11 cellular contexts compared by ENCODE assay signal in the genomic region with DNA sequence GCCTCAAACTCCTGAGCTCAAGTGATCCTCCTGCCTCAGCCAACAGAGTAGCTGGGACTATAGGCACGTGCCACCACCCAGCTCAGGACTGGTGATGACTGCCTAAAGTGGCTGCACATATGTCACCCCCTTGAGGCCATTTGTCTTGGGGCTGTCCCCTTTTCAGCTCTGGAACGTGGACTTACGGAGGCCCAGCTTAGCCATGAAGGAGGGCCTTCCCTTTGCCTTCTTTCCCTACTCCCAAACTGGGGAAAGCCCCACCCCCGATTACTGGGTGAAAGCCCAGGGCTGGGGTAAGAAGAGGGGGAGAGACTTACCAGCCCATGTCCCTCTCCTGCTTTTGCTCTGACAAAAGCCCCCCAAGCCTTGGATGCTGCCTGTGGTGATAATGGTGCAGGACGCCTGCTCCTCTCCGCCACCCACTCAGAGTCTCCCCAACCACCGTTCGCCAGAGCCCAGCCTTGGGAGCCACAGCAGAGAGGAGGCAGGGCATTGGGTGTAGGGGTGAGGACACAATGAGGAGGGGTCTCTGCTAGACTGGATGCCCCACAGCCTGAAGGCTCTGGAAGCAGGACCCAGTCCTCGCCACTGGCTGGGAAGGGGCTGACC. TPM values are rescaled to one million over a fixed set of nuclear protein-coding genes. Genes with fewer than 3 reads are reported as not detected.
DNase-seq lines count a peak whose midpoint lies in the region; ATAC-seq and TF ChIP-seq lines count a peak whose summit lies in the region.
"Had no signal": no experiment of that assay in that cellular context is flagged by ENCODE, and none has a peak within 500 bp of the region (broad histone marks: within the 10 kb centered on the region; RNA-seq: fewer than 3 reads in every experiment).

No MANE protein-coding gene starts in this region.

- peak; percentile 43 for DNase-seq in activated T-cell treated with anti-CD3 and anti-CD28 coated beads, Interleukin-2, amount 50 U/mL, for 1 hour
- DNase-seq in activated T-cell treated with anti-CD3 and anti-CD28 coated beads for 4 hours (no peak), SK-N-SH (peak; percentile 40), stomach (no peak), epidermal melanocyte (ENCODE audit: insufficient read length, low spot score) (no peak), HT-29 (ENCODE audit: low spot score) (no peak)

- CTCF ChIA-PET in SK-N-SH (lab: Yijun Ruan, JAX) = interaction anchor here (1.0 to 7.0 kb wide), 8 partner anchors 9 to 155 kb away, joined by 4 to 49 read pairs (median 12); partner anchors contain the start of genes ADRA2B, ASTL and CIAO1

- H3K4me2 ChIP-seq in SK-N-SH = peak overlapping the region; percentile 69; the same call in 1 of the 2 replicates

- H3K4me3 ChIP-seq in SK-N-SH (ENCODE audit: low read depth in 2 of 2, low read length in 1 of 2) (no peak overlapping the region), gastroesophageal sphincter (no peak overlapping the region), stomach (no peak overlapping the region)

- peak overlapping the region; percentile 39; the same call in 1 of the 2 replicates for H3K9ac ChIP-seq in SK-N-SH

- H3K9me3 ChIP-seq in SK-N-SH (no peaks in the 10 kb centered on the region), gastroesophageal sphincter (no peaks in the 10 kb centered on the region), stomach (no peaks in the 10 kb centered on the region)
- H3K9me3 ChIP-seq: heart right ventricle had no signal

- H3K9me2 ChIP-seq in SK-N-SH = no peaks in the 10 kb centered on the region

- H2AFZ ChIP-seq in SK-N-SH (ENCODE audit: low read depth) = peak overlapping the region; percentile 48; the same call in 1 of the 2 replicates

- intact Hi-C loops in stomach (cut with DNase I; ENCODE audit: low total_unique reads) = no loop called here

- POLR2A ChIA-PET in SK-N-SH (lab: Yijun Ruan, JAX) = interaction anchor here (0.7 kb wide), 1 partner anchor 138 kb away, joined by 3 read pairs; no protein-coding TSS in a partner anchor

- no peaks in the 10 kb centered on the region for H3K36me3 ChIP-seq in SK-N-SH (replicated peaks in 1 of 2; ENCODE audit: control insufficient read depth in 1 of 2, insufficient read depth in 2 of 2, low read length in 1 of 2)
- H3K36me3 ChIP-seq in gastroesophageal sphincter = no peaks in the 10 kb centered on the region
- no peaks in the 10 kb centered on the region for H3K36me3 ChIP-seq in stomach

- H4K20me1 ChIP-seq in SK-N-SH (ENCODE audit: insufficient read depth) = no peaks in the 10 kb centered on the region

- WGBS in SK-N-SH (ENCODE audit: low lambda C conversion rate) = 74% methylated on average over 9 of the region's 9 CpGs
- 80% methylated on average over 2 of the region's 9 CpGs; no CpG with 5 or more reads in 1 of the 2 donors for WGBS in gastroesophageal sphincter (ENCODE audit: low coverage in 1 of 2), 2 donors
- WGBS in stomach, 5 donors = 77 to 87% (median 82%) methylated on average over 9 of the region's 9 CpGs

- no peak for TF ChIP-seq EP300 in SK-N-SH (IDR thresholded peaks at IDR 0.05; ENCODE audit: borderline replicate concordance in 1 of 2, low read depth in 1 of 2, low read length in 1 of 2)
- no peak for TF ChIP-seq EP300 in gastroesophageal sphincter (IDR thresholded peaks at IDR 0.05)
- no peak for TF ChIP-seq EP300 in stomach (IDR thresholded peaks at IDR 0.05)

- H3K27ac ChIP-seq in SK-N-SH (ENCODE audit: low read depth in 2 of 2, low read length in 1 of 2) (peak overlapping the region; percentile 88 to 95), gastroesophageal sphincter (peak overlapping the region in 3 of 4 donors; percentile 19 to 78 (median 51)), stomach (peak overlapping the region in 3 of 5 donors; percentile 21 to 75 (median 74))

- peaks cover 12% of the 10 kb centered on the region; the same call in 1 of the 2 replicates for H3K79me2 ChIP-seq in SK-N-SH (ENCODE audit: insufficient read depth)

- peaks cover 29% of the 10 kb centered on the region for H3F3A ChIP-seq in SK-N-SH (replicated peaks; ENCODE audit: insufficient read depth)

- TF ChIP-seq POLR2A in gastroesophageal sphincter (IDR thresholded peaks at IDR 0.05) (no peak), stomach (IDR thresholded peaks at IDR 0.05) (no peak)

- TF ChIP-seq CTCF in SK-N-SH (IDR thresholded peaks at IDR 0.05) (no peak), gastroesophageal sphincter (IDR thresholded peaks at IDR 0.05) (no peak), stomach (IDR thresholded peaks at IDR 0.05) (no peak)

- H3K4me1 ChIP-seq in SK-N-SH (ENCODE audit: control insufficient read depth in 1 of 2, insufficient read depth in 2 of 2, low read depth in 1 of 2, low read length in 1 of 2) = peaks cover 33 to 62% of the 10 kb centered on the region in 2 experiments
- H3K4me1 ChIP-seq in gastroesophageal sphincter = peaks cover 0 to 45% (median 8%) of the 10 kb centered on the region in 3 donors
- H3K4me1 ChIP-seq in stomach = peaks cover 14 to 55% (median 37%) of the 10 kb centered on the region in 4 donors

- H3K27me3 ChIP-seq in SK-N-SH (ENCODE audit: insufficient read depth) (no peaks in the 10 kb centered on the region), gastroesophageal sphincter (no peaks in the 10 kb centered on the region), stomach (no peaks in the 10 kb centered on the region)

- ATAC-seq in gastroesophageal sphincter = no peak
- ATAC-seq in HG02759 (IDR thresholded peaks at IDR 0.05; ENCODE audit: unreplicated experiment) = no peak

- TF ChIP-seq RAD21 in SK-N-SH (IDR thresholded peaks at IDR 0.05; ENCODE audit: low read length) = no peak

TF ChIP-seq in SK-N-SH, 30 proteins besides CTCF, POLR2A, EP300 and RAD21:
- TF ChIP-seq MAX (IDR thresholded peaks at IDR 0.05; ENCODE audit: low read depth) (no peak), EZH2phosphoT487 (IDR thresholded peaks at IDR 0.05; ENCODE audit: borderline replicate concordance, low read depth) (no peak), YY1 (IDR thresholded peaks at IDR 0.05; ENCODE audit: low read depth) (no peak), TAF1 (IDR thresholded peaks at IDR 0.05; ENCODE audit: borderline replicate concordance, low read depth, low read length) (no peak), NRF1 (IDR thresholded peaks at IDR 0.05; ENCODE audit: low read depth, low read length) (no peak), USF1 (IDR thresholded peaks at IDR 0.05; ENCODE audit: borderline replicate concordance, low read depth) (no peak)
- TF ChIP-seq, protein P1, sequence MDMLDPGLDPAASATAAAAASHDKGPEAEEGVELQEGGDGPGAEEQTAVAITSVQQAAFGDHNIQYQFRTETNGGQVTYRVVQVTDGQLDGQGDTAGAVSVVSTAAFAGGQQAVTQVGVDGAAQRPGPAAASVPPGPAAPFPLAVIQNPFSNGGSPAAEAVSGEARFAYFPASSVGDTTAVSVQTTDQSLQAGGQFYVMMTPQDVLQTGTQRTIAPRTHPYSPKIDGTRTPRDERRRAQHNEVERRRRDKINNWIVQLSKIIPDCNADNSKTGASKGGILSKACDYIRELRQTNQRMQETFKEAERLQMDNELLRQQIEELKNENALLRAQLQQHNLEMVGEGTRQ (IDR thresholded peaks at IDR 0.05; ENCODE audit: borderline replicate concordance, low read depth, low read length) = no peak
- TF ChIP-seq, protein P2, sequence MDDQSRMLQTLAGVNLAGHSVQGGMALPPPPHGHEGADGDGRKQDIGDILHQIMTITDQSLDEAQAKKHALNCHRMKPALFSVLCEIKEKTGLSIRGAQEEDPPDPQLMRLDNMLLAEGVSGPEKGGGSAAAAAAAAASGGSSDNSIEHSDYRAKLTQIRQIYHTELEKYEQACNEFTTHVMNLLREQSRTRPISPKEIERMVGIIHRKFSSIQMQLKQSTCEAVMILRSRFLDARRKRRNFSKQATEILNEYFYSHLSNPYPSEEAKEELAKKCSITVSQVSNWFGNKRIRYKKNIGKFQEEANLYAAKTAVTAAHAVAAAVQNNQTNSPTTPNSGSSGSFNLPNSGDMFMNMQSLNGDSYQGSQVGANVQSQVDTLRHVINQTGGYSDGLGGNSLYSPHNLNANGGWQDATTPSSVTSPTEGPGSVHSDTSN (IDR thresholded peaks at IDR 0.05) = no peak

RNA-seq across cellular contexts. Expression of gene DUSP2, which starts 2.5 kb away (rescaled TPM):
- polyA plus RNA-seq in SK-N-SH (2012; rRNA removed) (0.79 and 1.2 TPM in 2 replicates), stomach (1 to 10 TPM; 3.6 to 6.1 (median 4.7) TPM)
- 0.14 and 0.38 TPM in 2 replicates for polyA plus RNA-seq in SK-N-SH (2012; cell fraction: cytosol; rRNA removed)
- polyA plus RNA-seq in SK-N-SH (2012; cell fraction: nucleus; rRNA removed) = 6.4 and 7.5 TPM in 2 replicates
- total RNA-seq in gastroesophageal sphincter (1 to 10 TPM in 1 of 4 donors, under 1 TPM in 2, not detected in 1; 0.23 to 5.4 (median 0.40) TPM), stomach (1 to 10 TPM; 4.0 to 9.4 (median 8.1) TPM)
- 73.5 and 75.7 TPM in 2 replicates for total RNA-seq in HT-29 (2014; rRNA removed; shearing (Covaris generic))

RNA-seq across cellular contexts. Expression of gene ASTL, which starts 9.4 kb away (rescaled TPM):
- polyA plus RNA-seq in SK-N-SH (2012; rRNA removed) (not detected in 2 replicates), stomach (under 1 TPM in 1 of 3 donors, not detected in 2; 0.08 TPM)
- not detected in 2 replicates for polyA plus RNA-seq in SK-N-SH (2012; cell fraction: cytosol; rRNA removed)
- not detected in 2 replicates for polyA plus RNA-seq in SK-N-SH (2012; cell fraction: nucleus; rRNA removed)
- total RNA-seq in gastroesophageal sphincter (not detected), stomach (not detected)
- 0.18 and 2.5 TPM in 2 replicates for total RNA-seq in HT-29 (2014; rRNA removed; shearing (Covaris generic))
- total RNA-seq: heart right ventricle, renal cortical epithelial cell had no signal
- polyA plus RNA-seq: BJ had no signal

RNA-seq across cellular contexts. Expression of gene ADRA2B, which starts 31.3 kb away (rescaled TPM):
- polyA plus RNA-seq in SK-N-SH (2012; rRNA removed) (not detected in 2 replicates), stomach (under 1 TPM; 0.15 to 0.45 (median 0.19) TPM)
- polyA plus RNA-seq in SK-N-SH (2012; cell fraction: cytosol; rRNA removed) = not detected in 2 replicates
- polyA plus RNA-seq in SK-N-SH (2012; cell fraction: nucleus; rRNA removed) = 0.06 and 0.15 TPM in 2 replicates
- total RNA-seq in gastroesophageal sphincter (1 to 10 TPM; 1.3 to 4.9 (median 2.1) TPM), stomach (1 to 10 TPM in 2 of 5 donors, under 1 TPM in 1, not detected in 2; 0.43 to 2.9 (median 2.0) TPM)
- 0.46 TPM in 1 of 2 replicates, not detected in the other for total RNA-seq in HT-29 (2014; rRNA removed; shearing (Covaris generic))
- total RNA-seq: renal cortical epithelial cell had no signal
- polyA plus RNA-seq: BJ had no signal

Comparison
In these comparisons a context has a peak if more than half of its experiments do, and no peak if none do; other contexts are left out.
1. DNase-seq: peak in activated T-cell treated with anti-CD3 and anti-CD28 coated beads, Interleukin-2, amount 50 U/mL, for 1 hour (single experiment) and SK-N-SH (single experiment); none in activated T-cell treated with anti-CD3 and anti-CD28 coated beads for 4 hours (single experiment), stomach (single experiment), epidermal melanocyte (single experiment) and HT-29 (single experiment).
2. Peak in every context shown above with its lines, with median percentiles within 50 percentile points of each other: H3K27ac ChIP-seq.